25 cellular contexts compared by ENCODE assay signal in the genomic region with DNA sequence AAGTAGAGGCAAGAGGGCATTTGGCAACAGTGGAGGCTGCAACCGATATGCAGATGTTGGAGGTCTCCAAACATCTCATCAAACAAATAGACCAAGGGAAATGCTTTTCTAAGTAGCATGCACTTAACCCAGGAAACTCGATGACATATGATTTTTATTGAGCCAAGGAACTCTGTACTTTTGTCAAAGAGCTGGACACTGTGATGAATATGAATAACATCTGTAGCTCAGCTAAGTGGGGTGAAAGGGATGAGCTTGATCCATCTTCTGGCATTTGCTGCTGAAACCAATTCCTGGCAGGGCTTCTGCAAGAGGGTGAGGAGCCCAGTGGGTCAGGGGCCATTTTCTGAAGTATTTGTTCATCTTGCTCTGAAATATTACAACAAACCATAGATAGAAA.
"Had no signal": no experiment of that assay in that cellular context is flagged by ENCODE, and none has a peak within 500 bp of the region (broad histone marks: within the 10 kb centered on the region; RNA-seq: fewer than 3 reads in every experiment).

No MANE protein-coding gene starts in this region.

- H3K27ac Mint-ChIP-seq: activated B cell treated with CpG ODN at 0.5 μM for 24 hours; activated CD4-positive, alpha-beta T cell treated with anti-CD3 and anti-CD28 coated beads, Interleukin-2, amount 10 ng/mL, durations not matched to agents 24 days and 14 days; activated CD8-positive, alpha-beta memory T cell treated with anti-CD3 and anti-CD28 coated beads, Interleukin-2, amount 10 ng/mL, durations not matched to agents 7 days and 5 days; activated naive CD4-positive, alpha-beta T cell treated with anti-CD3 and anti-CD28 coated beads, Interleukin-2, amount 50 U/mL, for 24 hours; activated T-cell treated with anti-CD3 and anti-CD28 coated beads, Interleukin-2, amount 50 U/mL, for 24 hours; activated T-helper 1 cell treated with anti-CD3 and anti-CD28 coated beads, Interleukin-12 subunit alpha, Interleukin-12 subunit beta, Interleukin-2, Interleukin-4 antibody, amounts not matched to agents 30 ng/mL and 10 ng/mL and 1 ng/mL, durations not matched to agents 14 hours and 24 hours and 36 hours; T-cell had no signal

- H3K36me3 ChIP-seq: cardiac muscle cell had no signal

- H3K27ac ChIP-seq: cardiac muscle cell, KMS-11 had no signal

- H3K36me3 Mint-ChIP-seq: activated CD8-positive, alpha-beta memory T cell treated with anti-CD3 and anti-CD28 coated beads, Interleukin-2, amount 10 ng/mL, durations not matched to agents 7 days and 5 days; T-cell had no signal

- DNase-seq: activated B cell treated with CpG ODN at 0.5 μM for 24 hours; activated CD4-positive, alpha-beta T cell treated with anti-CD3 and anti-CD28 coated beads for 1 hour; activated CD4-positive, alpha-beta T cell treated with anti-CD3 and anti-CD28 coated beads, Interleukin-2, amount 10 ng/mL, durations not matched to agents 24 days and 14 days; activated CD4-positive, alpha-beta T cell treated with anti-CD3 and anti-CD28 coated beads, Interleukin-2, amount 50 U/mL, for 48 hours; activated CD8-positive, alpha-beta memory T cell treated with anti-CD3 and anti-CD28 coated beads, Interleukin-2, amount 10 ng/mL, durations not matched to agents 7 days and 5 days; activated effector memory CD4-positive, alpha-beta T cell treated with Interleukin-2 at 50 U/mL for 16 hours; activated naive CD4-positive, alpha-beta T cell; activated T-cell treated with anti-CD3 and anti-CD28 coated beads, Interleukin-2, amount 50 U/mL, for 24 hours; amygdala; MV-4-11; NCI-H1417 treated with DMSO at 0.1 percent for 48 hours; NCI-H187; NCI-H2081; NCI-H2171; NCI-H446 treated with DMSO at 0.1 percent for 48 hours; NCI-H524 treated with DMSO at 0.1 percent for 48 hours; SIG-M5; T-cell; T-helper 2 cell; T1000 had no signal

- ATAC-seq: activated CD8-positive, alpha-beta memory T cell treated with anti-CD3 and anti-CD28 coated beads, Interleukin-2, amount 10 ng/mL, durations not matched to agents 7 days and 5 days; T-cell had no signal

- H3K27me3 Mint-ChIP-seq: activated B cell treated with CpG ODN at 0.5 μM for 24 hours; activated CD4-positive, alpha-beta T cell treated with anti-CD3 and anti-CD28 coated beads, Interleukin-2, amount 10 ng/mL, durations not matched to agents 24 days and 14 days; activated CD8-positive, alpha-beta memory T cell treated with anti-CD3 and anti-CD28 coated beads, Interleukin-2, amount 10 ng/mL, durations not matched to agents 7 days and 5 days; activated T-cell treated with anti-CD3 and anti-CD28 coated beads, Interleukin-2, amount 50 U/mL, for 24 hours; brain had no signal

- H3K9ac ChIP-seq: KMS-11 had no signal

- H3K4me3 Mint-ChIP-seq: activated B cell treated with CpG ODN at 0.5 μM for 24 hours; activated CD4-positive, alpha-beta T cell treated with anti-CD3 and anti-CD28 coated beads, Interleukin-2, amount 10 ng/mL, durations not matched to agents 24 days and 14 days; activated CD8-positive, alpha-beta memory T cell treated with anti-CD3 and anti-CD28 coated beads, Interleukin-2, amount 10 ng/mL, durations not matched to agents 7 days and 5 days; activated naive CD4-positive, alpha-beta T cell treated with anti-CD3 and anti-CD28 coated beads, Interleukin-2, amount 50 U/mL, for 24 hours; activated T-cell treated with anti-CD3 and anti-CD28 coated beads, Interleukin-2, amount 50 U/mL, for 24 hours; activated T-helper 1 cell treated with anti-CD3 and anti-CD28 coated beads, Interleukin-12 subunit alpha, Interleukin-12 subunit beta, Interleukin-2, Interleukin-4 antibody, amounts not matched to agents 30 ng/mL and 10 ng/mL and 1 ng/mL, durations not matched to agents 14 hours and 24 hours and 36 hours; brain; T-cell had no signal

- H3K4me1 Mint-ChIP-seq: activated B cell treated with CpG ODN at 0.5 μM for 24 hours; activated CD4-positive, alpha-beta T cell treated with anti-CD3 and anti-CD28 coated beads, Interleukin-2, amount 10 ng/mL, durations not matched to agents 24 days and 14 days; activated CD8-positive, alpha-beta memory T cell treated with anti-CD3 and anti-CD28 coated beads, Interleukin-2, amount 10 ng/mL, durations not matched to agents 7 days and 5 days; activated naive CD4-positive, alpha-beta T cell treated with anti-CD3 and anti-CD28 coated beads, Interleukin-2, amount 50 U/mL, for 24 hours; T-cell had no signal

- H3K27me3 ChIP-seq: cardiac muscle cell had no signal

- H3K4me2 ChIP-seq: KMS-11 had no signal

- H3K4me3 ChIP-seq: cardiac muscle cell had no signal
